Comparison of ENCODE assay signal across 9 cellular contexts in the genomic region with DNA sequence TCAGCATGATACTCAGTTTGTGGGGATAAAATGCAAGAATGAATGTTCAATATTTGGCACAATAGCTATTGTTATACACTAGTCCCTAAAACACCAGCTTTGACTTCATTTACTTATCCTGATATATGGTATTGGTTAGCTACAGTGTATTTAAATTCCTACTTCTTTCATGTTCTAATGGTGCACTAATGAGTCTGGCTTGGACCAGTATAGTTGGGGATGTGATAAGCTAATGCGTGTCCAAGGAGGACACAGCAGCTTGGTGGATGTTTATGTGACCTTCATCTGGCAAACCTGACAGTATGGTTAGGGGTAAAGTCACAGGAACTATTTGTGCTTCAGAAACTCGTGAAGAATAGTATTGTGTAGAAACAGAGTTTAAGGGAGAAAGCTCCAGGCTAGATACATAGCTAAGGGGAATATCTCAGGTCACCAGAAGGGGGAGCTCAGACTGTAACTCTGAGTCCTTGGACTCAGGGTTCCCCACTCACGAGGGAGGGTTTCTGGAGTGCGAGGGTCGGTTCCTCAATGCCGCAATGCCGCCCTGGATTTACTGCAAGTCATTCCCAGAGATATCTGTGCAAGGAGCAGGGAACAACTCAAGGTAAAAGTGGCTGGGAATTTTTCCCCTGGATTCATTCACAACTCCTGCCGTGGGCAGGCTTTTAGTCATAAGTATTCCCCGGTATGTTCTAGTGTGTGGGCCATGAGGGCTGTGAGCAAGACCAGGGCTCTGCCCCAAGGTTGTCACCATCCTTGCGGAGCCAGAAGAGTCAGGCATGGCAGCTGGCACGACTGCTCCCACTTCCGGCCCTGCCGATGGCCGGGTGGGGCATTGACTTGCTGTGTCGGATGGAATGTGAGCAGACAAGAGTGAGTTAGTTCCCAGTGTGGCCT. TPM values are rescaled to one million over a fixed set of nuclear protein-coding genes. Genes with fewer than 3 reads are reported as not detected.
DNase-seq lines count a peak whose midpoint lies in the region; ATAC-seq, FAIRE-seq and TF ChIP-seq lines count a peak whose summit lies in the region.
"Had no signal": no experiment of that assay in that cellular context is flagged by ENCODE, and none has a peak within 500 bp of the region (broad histone marks: within the 10 kb centered on the region; RNA-seq: fewer than 3 reads in every experiment).

No MANE protein-coding gene starts in this region.

- H3K4me1 ChIP-seq in HAP-1: no peaks in the 10 kb centered on the region
- peaks cover 72% of the 10 kb centered on the region for H3K4me1 ChIP-seq in OCI-LY3 (ENCODE audit: low read length)
- peaks cover 12 to 35% of the 10 kb centered on the region in 2 donors for H3K4me1 ChIP-seq in left lung
- peaks cover 18 to 29% of the 10 kb centered on the region in 2 donors for H3K4me1 ChIP-seq in thyroid gland

- peak overlapping the region; percentile 62 for H3K4me2 ChIP-seq in OCI-LY3 (ENCODE audit: low read length)

- peaks cover 5% of the 10 kb centered on the region for H3K79me2 ChIP-seq in OCI-LY3 (ENCODE audit: low read length)

- peak; percentile 68 for DNase-seq in EH (ENCODE audit: low read depth)
- peak; percentile 27 to 51 for DNase-seq in HAP-1 (ENCODE audit: low spot score in 2 of 2)
- DNase-seq in bronchial epithelial cell (ENCODE audit: low read depth): peak; percentile 45
- no peak for DNase-seq in left lung
- peak in 1 of 2 donors; percentile 32 for DNase-seq in thyroid gland
- no peak for DNase-seq in NCI-H1092 treated with DMSO at 0.1 percent for 48 hours (lab: John Stamatoyannopoulos, UW)
- DNase-seq: activated B cell treated with CpG ODN at 0.5 μM for 24 hours had no signal

- in situ Hi-C loops in HAP-1 (cut with MboI; ENCODE audit: low sequenced_read_pairs): loop anchor here (25.0 kb wide), 1 partner anchor 431 kb away; no protein-coding TSS in a partner anchor

- TF ChIP-seq CTCF in OCI-LY3 (IDR thresholded peaks at IDR 0.05; ENCODE audit: low read depth, low read length): peak; percentile 79
- peak; percentile 75 for TF ChIP-seq CTCF in bronchial epithelial cell (IDR thresholded peaks at IDR 0.05; ENCODE audit: insufficient read depth, low read length, severe bottlenecking)
- peak; percentile 58 to 59 for TF ChIP-seq CTCF in left lung (IDR thresholded peaks at IDR 0.05)
- TF ChIP-seq CTCF in thyroid gland (IDR thresholded peaks at IDR 0.05): peak; percentile 26 to 67 (median 50)

- H4K20me1 ChIP-seq in OCI-LY3 (ENCODE audit: insufficient read depth, low read length): no peaks in the 10 kb centered on the region

- H3K9me3 ChIP-seq in HAP-1 (no peaks in the 10 kb centered on the region; the same call in 1 of the 2 replicates), OCI-LY3 (ENCODE audit: insufficient read depth, low read length) (no peaks in the 10 kb centered on the region), left lung (no peaks in the 10 kb centered on the region), thyroid gland (no peaks in the 10 kb centered on the region)

- 0 out of 2 replicates have a peak overlapping the region, but pooled peaks have one; percentile 38 for H2AFZ ChIP-seq in OCI-LY3 (ENCODE audit: low read depth, low read length)

- ATAC-seq in left lung (peak; percentile 86), GM18858 (IDR thresholded peaks at IDR 0.05; ENCODE audit: unreplicated experiment) (no peak)

- intact Hi-C loops in left lung (cut with DNase I): loop anchor here in 1 of 2 donors (5.0 kb wide), 1 partner anchor 236 kb away; no protein-coding TSS in a partner anchor
- intact Hi-C loops in thyroid gland (cut with DNase I): loop anchor here (10.0 kb wide), 1 partner anchor 121 kb away; no protein-coding TSS in a partner anchor

- H3K27me3 ChIP-seq in HAP-1 (ENCODE audit: low read depth) (no peaks in the 10 kb centered on the region; the same call in 1 of the 2 replicates), OCI-LY3 (ENCODE audit: low read depth, low read length) (no peaks in the 10 kb centered on the region), bronchial epithelial cell (ENCODE audit: control insufficient read depth, insufficient read depth, low read length) (no peaks in the 10 kb centered on the region), left lung (no peaks in the 10 kb centered on the region), thyroid gland (no peaks in the 10 kb centered on the region)

- H3K4me3 ChIP-seq in HAP-1: no peak overlapping the region
- H3K4me3 ChIP-seq in OCI-LY3 (ENCODE audit: low read length): no peak overlapping the region
- H3K4me3 ChIP-seq in bronchial epithelial cell (ENCODE audit: low read depth, low read length): no peak overlapping the region
- H3K4me3 ChIP-seq in left lung: no peak overlapping the region
- H3K4me3 ChIP-seq in thyroid gland (replicated peaks in 1 of 3): no peak overlapping the region

- H3K9ac ChIP-seq in OCI-LY3 (ENCODE audit: low read length): peak overlapping the region; percentile 22; the same call in 1 of the 2 replicates

- TF ChIP-seq POLR2A in thyroid gland (IDR thresholded peaks at IDR 0.05): no peak

- no peaks in the 10 kb centered on the region for H3K36me3 ChIP-seq in HAP-1 (replicated peaks)
- no peaks in the 10 kb centered on the region for H3K36me3 ChIP-seq in OCI-LY3 (replicated peaks; ENCODE audit: low read depth, low read length)
- H3K36me3 ChIP-seq in bronchial epithelial cell (ENCODE audit: control insufficient read depth, insufficient read depth, low read length): no peaks in the 10 kb centered on the region
- H3K36me3 ChIP-seq in left lung: peaks cover 0 to 59% of the 10 kb centered on the region in 2 donors
- no peaks in the 10 kb centered on the region for H3K36me3 ChIP-seq in thyroid gland

- WGBS in thyroid gland, 2 donors: 70 to 74% methylated on average over 15 of the region's 15 CpGs

- no peak overlapping the region for H3K27ac ChIP-seq in OCI-LY3 (ENCODE audit: low read length)
- no peak overlapping the region for H3K27ac ChIP-seq in left lung
- H3K27ac ChIP-seq in thyroid gland: peak overlapping the region in 2 of 3 donors; percentile 54 to 78

- no peak for FAIRE-seq in bronchial epithelial cell (lab: Jason Lieb, UNC)

RNA-seq across cellular contexts. Expression of a gene that starts 14.5 kb away (rescaled TPM):
- total RNA-seq in bronchial epithelial cell (not detected in 2 replicates), left lung (100 to 1,000 TPM in 1 of 2 donors, 1 to 10 TPM in 1; 4.9 to 195 TPM), thyroid gland (1 to 10 TPM; 2.7 to 6.1 (median 3.6) TPM)
- total RNA-seq: activated B cell treated with CpG ODN at 0.5 μM for 24 hours had no signal

Comparison
In these comparisons a context has a peak if more than half of its experiments do, and no peak if none do; other contexts are left out.
1. DNase-seq: peak in EH (single experiment), HAP-1 (2 of 2) and bronchial epithelial cell (single experiment); none in left lung (0 of 2) and NCI-H1092 treated with DMSO at 0.1 percent for 48 hours (single experiment).
2. H3K27ac ChIP-seq: peak in thyroid gland (2 of 3); none in OCI-LY3 (single experiment) and left lung (0 of 2).
3. Peak in every context shown above with its lines, with median percentiles within 50 percentile points of each other: CTCF ChIP-seq.